Comparison of ENCODE assay signal across 22 cellular contexts in the genomic region with DNA sequence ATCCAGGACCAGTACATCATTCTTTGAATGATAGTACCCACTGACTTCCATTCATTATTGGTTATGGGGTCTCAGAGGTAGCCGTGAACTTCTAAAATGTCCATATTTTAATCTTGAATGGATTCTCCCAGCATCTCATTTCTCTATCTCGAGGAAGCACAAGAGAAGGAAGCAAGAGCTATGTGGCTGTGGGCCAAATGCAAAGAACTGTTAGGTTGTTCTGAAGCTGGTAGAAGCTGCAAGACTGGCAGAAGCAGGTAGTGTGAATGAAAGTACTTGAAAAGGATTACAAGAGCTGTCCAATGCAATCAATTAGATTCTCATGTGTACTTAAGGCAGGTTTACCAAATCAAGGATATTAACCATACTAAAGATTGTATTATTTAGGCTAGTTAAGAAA.
"Had no signal": no experiment of that assay in that cellular context is flagged by ENCODE, and none has a peak within 500 bp of the region (broad histone marks: within the 10 kb centered on the region; RNA-seq: fewer than 3 reads in every experiment).

No MANE protein-coding gene starts in this region.

- H3K27ac ChIP-seq: brain microvascular endothelial cell, heart left ventricle, skin epidermis, thoracic aorta had no signal

- H3K27me3 ChIP-seq: brain microvascular endothelial cell, heart left ventricle had no signal

- H3K4me1 ChIP-seq: heart left ventricle had no signal

- H3K4me3 ChIP-seq: heart left ventricle, skin epidermis, thoracic aorta had no signal

- DNase-seq: activated CD4-positive, alpha-beta memory T cell treated with anti-CD3 and anti-CD28 coated beads, Interleukin-2, amount 10 ng/mL, durations not matched to agents 7 days and 5 days; activated CD4-positive, alpha-beta T cell treated with anti-CD3 and anti-CD28 coated beads, Interleukin-2, amount 10 ng/mL, durations not matched to agents 24 days and 14 days; activated CD4-positive, CD25-positive, alpha-beta regulatory T cell treated with anti-CD3 and anti-CD28 coated beads, Interleukin-2, amount 50 U/mL, for 72 hours; activated CD8-positive, alpha-beta memory T cell treated with anti-CD3 and anti-CD28 coated beads, Interleukin-2, amount 50 U/mL, for 48 hours; activated gamma-delta T cell; activated naive CD4-positive, alpha-beta T cell treated with anti-CD3 and anti-CD28 coated beads, Interleukin-2, amount 10 ng/mL, durations not matched to agents 7 days and 5 days; activated T-cell treated with anti-CD3 and anti-CD28 coated beads, Interleukin-2, amount 50 U/mL, for 24 hours; amniotic stem cell; brain microvascular endothelial cell; foreskin fibroblast; heart left ventricle; hypothalamus; immature natural killer cell; kidney; left colon; mammary epithelial cell; stimulated activated CD4-positive, alpha-beta T cell treated with anti-CD3 and anti-CD28 coated beads, Interleukin-12 subunit alpha, Interleukin-12 subunit beta, amount 100 ng/mL, for 4 hours; stimulated activated CD4-positive, alpha-beta T cell treated with anti-CD3 and anti-CD28 coated beads, Interleukin-4, amount 100 ng/mL, for 1 hour; stimulated activated naive CD8-positive, alpha-beta T cell treated with anti-CD3 and anti-CD28 coated beads, Interleukin-15, Interleukin-2, amounts not matched to agents 100 U/mL and 50 U/mL, for 24 hours had no signal

- H3K9me3 ChIP-seq: thoracic aorta had no signal

- ATAC-seq: heart left ventricle; left colon; sciatic nerve; stimulated activated naive CD8-positive, alpha-beta T cell treated with anti-CD3 and anti-CD28 coated beads, Interleukin-15, Interleukin-2, amounts not matched to agents 100 U/mL and 50 U/mL, for 24 hours had no signal

- H3K36me3 ChIP-seq: brain microvascular endothelial cell, heart left ventricle, thoracic aorta had no signal
